ENCODE assay signal across 19 cellular contexts in genomic region chr2:188676012-188676405, GRCh38.
DNase-seq lines count a peak whose midpoint lies in the region; TF ChIP-seq lines count a peak whose summit lies in the region.
"Had no signal": no experiment of that assay in that cellular context is flagged by ENCODE, and none has a peak within 500 bp of the region (broad histone marks: within the 10 kb centered on the region; RNA-seq: fewer than 3 reads in every experiment).

No MANE protein-coding gene starts in this region.

- H3K4me2 ChIP-seq in OCI-LY7 (ENCODE audit: low read length): no peak overlapping the region
- no peak overlapping the region for H3K4me2 ChIP-seq in MM.1S (ENCODE audit: low read depth, low read length)
- H3K4me2 ChIP-seq: PC-9 had no signal

- H3K27me3 ChIP-seq in brain microvascular endothelial cell (replicated peaks) (no peaks in the 10 kb centered on the region), MM.1S (replicated peaks; ENCODE audit: insufficient read depth, low read length) (no peaks in the 10 kb centered on the region), breast epithelium (no peaks in the 10 kb centered on the region)
- H3K27me3 ChIP-seq: cardiac muscle cell, thyroid gland had no signal

- CTCF ChIA-PET in OCI-LY7 (lab: Charles Lee; ENCODE audit: unreplicated experiment): no interaction called here

- POLR2A ChIA-PET in OCI-LY7 (lab: Charles Lee): no interaction called here

- H3K4me1 ChIP-seq in OCI-LY7 (ENCODE audit: insufficient read depth, low read length, poor library complexity, severe bottlenecking): no peaks in the 10 kb centered on the region
- H3K4me1 ChIP-seq in MM.1S (ENCODE audit: low read length): no peaks in the 10 kb centered on the region
- H3K4me1 ChIP-seq in breast epithelium: no peaks in the 10 kb centered on the region

- intact Hi-C loops in OCI-LY7 (cut with micrococcal nuclease; ENCODE audit: unreplicated experiment): no loop called here
- intact Hi-C loops in breast epithelium (cut with DNase I; ENCODE audit: low total_unique reads): no loop called here

- DNase-seq in AG10803 (ENCODE audit: low read depth): peak; percentile 53
- peak; percentile 40 for DNase-seq in NCI-H226
- DNase-seq in brain microvascular endothelial cell: peak; percentile 27
- peak; percentile 73 for DNase-seq in myocyte (ENCODE audit: low read depth)
- no peak for DNase-seq in OCI-LY7 (ENCODE audit: low spot score)
- DNase-seq in MM.1S: no peak
- no peak for DNase-seq in breast epithelium (ENCODE audit: low spot score in 2 of 2)
- DNase-seq in activated CD8-positive, alpha-beta memory T cell treated with anti-CD3 and anti-CD28 coated beads, Interleukin-2, amount 50 U/mL, for 4 hours: no peak
- DNase-seq: activated gamma-delta T cell treated with Interleukin-2 at 50 U/mL for 16 hours; effector memory CD8-positive, alpha-beta T cell; immature natural killer cell; mammary epithelial cell; NCI-H345; PC-9; retina; stimulated activated CD8-positive, alpha-beta memory T cell treated with anti-CD3 and anti-CD28 coated beads, Interleukin-4, amount 100 ng/mL, for 48 hours; thyroid gland; WERI-Rb-1 had no signal

- H3F3A ChIP-seq in MM.1S (ENCODE audit: insufficient read depth, low read length): no peaks in the 10 kb centered on the region

- no peaks in the 10 kb centered on the region for H3K9me2 ChIP-seq in OCI-LY7 (ENCODE audit: insufficient read depth, low read length)
- no peaks in the 10 kb centered on the region for H3K9me2 ChIP-seq in MM.1S (replicated peaks; ENCODE audit: insufficient read depth, low read length)

- no peak for TF ChIP-seq POLR2A in breast epithelium (IDR thresholded peaks at IDR 0.05)

- no peak overlapping the region for H3K9ac ChIP-seq in MM.1S (ENCODE audit: low read length)

- no peak overlapping the region for H2AFZ ChIP-seq in OCI-LY7 (ENCODE audit: low read length)
- H2AFZ ChIP-seq in MM.1S (ENCODE audit: low read length): no peak overlapping the region
- H2AFZ ChIP-seq: PC-9 had no signal

- H3K9me3 ChIP-seq in OCI-LY7 (ENCODE audit: low read length) (no peaks in the 10 kb centered on the region), MM.1S (replicated peaks; ENCODE audit: insufficient read depth, low read length) (no peaks in the 10 kb centered on the region), breast epithelium (no peaks in the 10 kb centered on the region)
- H3K9me3 ChIP-seq: thyroid gland had no signal

- H3K4me3 ChIP-seq in AG10803 (ENCODE audit: low read length) (no peak overlapping the region), brain microvascular endothelial cell (ENCODE audit: low read depth, low read length) (no peak overlapping the region), OCI-LY7 (ENCODE audit: low read depth, low read length, poor library complexity, severe bottlenecking) (no peak overlapping the region), MM.1S (ENCODE audit: low read length) (no peak overlapping the region), breast epithelium (no peak overlapping the region)
- H3K4me3 ChIP-seq: cardiac muscle cell, PC-9, thyroid gland had no signal

- no peaks in the 10 kb centered on the region for H4K20me1 ChIP-seq in OCI-LY7 (ENCODE audit: insufficient read depth, low read length)
- H4K20me1 ChIP-seq in MM.1S (ENCODE audit: insufficient read depth, low read length): no peaks in the 10 kb centered on the region

- in situ Hi-C loops in brain microvascular endothelial cell (cut with HindIII; ENCODE audit: low pct_ligation_motif_present, low sequenced_read_pairs): no loop called here

- no peaks in the 10 kb centered on the region for H3K36me3 ChIP-seq in brain microvascular endothelial cell (replicated peaks)
- no peaks in the 10 kb centered on the region for H3K36me3 ChIP-seq in OCI-LY7 (ENCODE audit: insufficient read depth, low read length)
- no peaks in the 10 kb centered on the region for H3K36me3 ChIP-seq in MM.1S (replicated peaks; ENCODE audit: insufficient read depth, low read length)
- H3K36me3 ChIP-seq in breast epithelium: no peaks in the 10 kb centered on the region
- H3K36me3 ChIP-seq: cardiac muscle cell, thyroid gland, WERI-Rb-1 had no signal

- H3K79me2 ChIP-seq in OCI-LY7 (ENCODE audit: insufficient read depth, low read depth, low read length) (no peaks in the 10 kb centered on the region), MM.1S (ENCODE audit: low read length) (no peaks in the 10 kb centered on the region)

- TF ChIP-seq CTCF in AG10803 (conservative IDR thresholded peaks at IDR 0.05; ENCODE audit: low read length) (no peak), brain microvascular endothelial cell (IDR thresholded peaks at IDR 0.05; ENCODE audit: low read depth, low read length, missing control alignments) (no peak), OCI-LY7 (conservative IDR thresholded peaks at IDR 0.05; ENCODE audit: low read length) (no peak), MM.1S (IDR thresholded peaks at IDR 0.05; ENCODE audit: low read length) (no peak), breast epithelium (IDR thresholded peaks at IDR 0.05) (no peak)

- BruUV-seq in OCI-LY7 (replicated peaks; lab: Mats Ljungman, UMichigan): no TSS peak

- H3K27ac ChIP-seq in brain microvascular endothelial cell: peak overlapping the region; percentile 84
- no peak overlapping the region for H3K27ac ChIP-seq in OCI-LY7 (ENCODE audit: low read depth, low read length, poor library complexity, severe bottlenecking)
- H3K27ac ChIP-seq in MM.1S (ENCODE audit: low read length): no peak overlapping the region
- H3K27ac ChIP-seq in breast epithelium: no peak overlapping the region
- H3K27ac ChIP-seq: cardiac muscle cell, PC-9, thyroid gland, WERI-Rb-1 had no signal

Comparison
In these comparisons a context has a peak if more than half of its experiments do, and no peak if none do; other contexts are left out.
1. DNase-seq: peak in AG10803 (single experiment), NCI-H226 (single experiment), brain microvascular endothelial cell (single experiment) and myocyte (single experiment); none in OCI-LY7 (single experiment), MM.1S (single experiment), breast epithelium (0 of 2) and activated CD8-positive, alpha-beta memory T cell treated with anti-CD3 and anti-CD28 coated beads, Interleukin-2, amount 50 U/mL, for 4 hours (single experiment).